Comparison of ENCODE assay signal across 11 cellular contexts in genomic region chr1:16164821-16165364, GRCh38. TPM values are rescaled to one million over a fixed set of nuclear protein-coding genes. Genes with fewer than 3 reads are reported as not detected.
A peak's percentile ranks its signal among the peaks of the same experiment; 100 is the strongest.
DNase-seq lines count a peak whose midpoint lies in the region; ATAC-seq and TF ChIP-seq lines count a peak whose summit lies in the region.
"Had no signal": no experiment of that assay in that cellular context is flagged by ENCODE, and none has a peak within 500 bp of the region (broad histone marks: within the 10 kb centered on the region; RNA-seq: fewer than 3 reads in every experiment).

No MANE protein-coding gene starts in this region.

- no peak overlapping the region for H3K9ac ChIP-seq in mammary epithelial cell (ENCODE audit: insufficient read depth, low read length)

- no peak overlapping the region for H3K4me3 ChIP-seq in mammary epithelial cell (replicated peaks in 1 of 3; ENCODE audit: insufficient read depth in 1 of 3, low read depth in 2 of 3, low read length in 3 of 3)

- peak overlapping the region; percentile 58 for H3K4me3 Mint-ChIP-seq in CD4-positive, alpha-beta T cell
- no peak overlapping the region for H3K4me3 Mint-ChIP-seq in mesothelial cell of epicardium
- H3K4me3 Mint-ChIP-seq in activated T-cell treated with anti-CD3 and anti-CD28 coated beads, Interleukin-2, amount 50 U/mL, for 72 hours, result no peak overlapping the region
- H3K4me3 Mint-ChIP-seq: activated T-cell treated with anti-CD3 and anti-CD28 coated beads, Interleukin-2, amount 50 U/mL, for 24 hours had no signal

- peaks cover 20% of the 10 kb centered on the region for H3K4me1 ChIP-seq in mammary epithelial cell (ENCODE audit: insufficient read depth, low read length)

- no peaks in the 10 kb centered on the region for H3K27me3 Mint-ChIP-seq in CD4-positive, alpha-beta T cell
- no peaks in the 10 kb centered on the region for H3K27me3 Mint-ChIP-seq in mesothelial cell of epicardium (ENCODE audit: low read depth)
- H3K27me3 Mint-ChIP-seq in activated T-cell treated with anti-CD3 and anti-CD28 coated beads, Interleukin-2, amount 50 U/mL, for 72 hours (ENCODE audit: low read depth), result peaks cover 10% of the 10 kb centered on the region
- H3K27me3 Mint-ChIP-seq: activated T-cell treated with anti-CD3 and anti-CD28 coated beads, Interleukin-2, amount 50 U/mL, for 24 hours had no signal

- no peaks in the 10 kb centered on the region for H3K36me3 ChIP-seq in mammary epithelial cell (ENCODE audit: insufficient read depth, low read length)
- H3K36me3 ChIP-seq: WERI-Rb-1 had no signal

- in situ Hi-C loops in mammary epithelial cell (cut with MboI; ENCODE audit: low sequenced_read_pairs in 2 of 2), result no loop called here

- H3K9me3 ChIP-seq in CD4-positive, alpha-beta T cell (ENCODE audit: control insufficient read depth, low read length), result no peaks in the 10 kb centered on the region
- H3K9me3 ChIP-seq in mammary epithelial cell (replicated peaks; ENCODE audit: insufficient read depth, low read length), result no peaks in the 10 kb centered on the region

- H3K36me3 Mint-ChIP-seq in CD4-positive, alpha-beta T cell (ENCODE audit: low read depth), result no peaks in the 10 kb centered on the region
- H3K36me3 Mint-ChIP-seq in mesothelial cell of epicardium, result no peaks in the 10 kb centered on the region
- no peaks in the 10 kb centered on the region for H3K36me3 Mint-ChIP-seq in activated T-cell treated with anti-CD3 and anti-CD28 coated beads, Interleukin-2, amount 50 U/mL, for 72 hours (ENCODE audit: insufficient read depth in 2 of 2)
- H3K36me3 Mint-ChIP-seq: naive thymus-derived CD8-positive, alpha-beta T cell had no signal

- 40% methylated on average over 12 of the region's 12 CpGs for WGBS in mammary epithelial cell (ENCODE audit: low coverage, missing lambda C conversion rate)

- no peak for DNase-seq in CD4-positive, alpha-beta T cell
- DNase-seq in M059J (ENCODE audit: low read depth) (peak; percentile 6), mammary epithelial cell (no peak), mesothelial cell of epicardium (ENCODE audit: low spot score in 2 of 2, unreplicated experiment in 2 of 2) (no peak)
- no peak for DNase-seq in activated T-cell treated with anti-CD3 and anti-CD28 coated beads, Interleukin-2, amount 50 U/mL, for 72 hours
- DNase-seq: activated T-cell treated with anti-CD3 and anti-CD28 coated beads, Interleukin-2, amount 50 U/mL, for 24 hours; naive thymus-derived CD8-positive, alpha-beta T cell had no signal

- H2AFZ ChIP-seq in mammary epithelial cell (ENCODE audit: low read depth, low read length), result no peak overlapping the region

- H4K20me1 ChIP-seq in mammary epithelial cell (ENCODE audit: insufficient read depth, low read length), result no peaks in the 10 kb centered on the region

- H3K4me2 ChIP-seq in mammary epithelial cell (ENCODE audit: insufficient read depth, low read depth, low read length), result no peak overlapping the region

- H3K79me2 ChIP-seq in mammary epithelial cell (ENCODE audit: insufficient read depth, low read length), result peaks cover 3% of the 10 kb centered on the region

- H3K4me1 Mint-ChIP-seq in CD4-positive, alpha-beta T cell (ENCODE audit: low read depth), result peaks cover 79% of the 10 kb centered on the region
- H3K4me1 Mint-ChIP-seq in mesothelial cell of epicardium, result peaks cover 48% of the 10 kb centered on the region
- peaks cover 74% of the 10 kb centered on the region for H3K4me1 Mint-ChIP-seq in activated T-cell treated with anti-CD3 and anti-CD28 coated beads, Interleukin-2, amount 50 U/mL, for 72 hours (ENCODE audit: low read depth)

- no peaks in the 10 kb centered on the region for H3K9me3 Mint-ChIP-seq in CD4-positive, alpha-beta T cell
- H3K9me3 Mint-ChIP-seq in mesothelial cell of epicardium, result no peaks in the 10 kb centered on the region
- H3K9me3 Mint-ChIP-seq in activated T-cell treated with anti-CD3 and anti-CD28 coated beads, Interleukin-2, amount 50 U/mL, for 72 hours, result no peaks in the 10 kb centered on the region
- H3K9me3 Mint-ChIP-seq: activated T-cell treated with anti-CD3 and anti-CD28 coated beads, Interleukin-2, amount 50 U/mL, for 24 hours; naive thymus-derived CD8-positive, alpha-beta T cell had no signal

- no peak for TF ChIP-seq POLR2A in GM18505 (IDR thresholded peaks at IDR 0.05; ENCODE audit: borderline replicate concordance, extremely low read depth, insufficient read depth, insufficient read length)

- no TSS peak for BruUV-seq in mammary epithelial cell (replicated peaks; lab: Mats Ljungman, UMichigan)

- CTCF ChIA-PET in CD4-positive, alpha-beta T cell (lab: Charles Lee), result no interaction called here
- CTCF ChIA-PET in mammary epithelial cell (lab: Charles Lee; ENCODE audit: low non-redundant PET), result no interaction called here

- H3K27ac Mint-ChIP-seq in CD4-positive, alpha-beta T cell, result peak overlapping the region; percentile 16
- peak overlapping the region; percentile 86 for H3K27ac Mint-ChIP-seq in mesothelial cell of epicardium
- no peak overlapping the region for H3K27ac Mint-ChIP-seq in activated T-cell treated with anti-CD3 and anti-CD28 coated beads, Interleukin-2, amount 50 U/mL, for 72 hours
- H3K27ac Mint-ChIP-seq: activated T-cell treated with anti-CD3 and anti-CD28 coated beads, Interleukin-2, amount 50 U/mL, for 24 hours had no signal

- intact Hi-C loops in CD4-positive, alpha-beta T cell (cut with DNase I, micrococcal nuclease), result no loop called here
- intact Hi-C loops in mammary epithelial cell (cut with micrococcal nuclease), result no loop called here

- POLR2A ChIA-PET in CD4-positive, alpha-beta T cell (lab: Charles Lee), result interaction anchor here (1.4 kb wide), 1 partner anchor 9 kb away, joined by 4 read pairs; the partner anchor contains the start of gene EPHA2

- no peaks in the 10 kb centered on the region for H3K27me3 ChIP-seq in CD4-positive, alpha-beta T cell (ENCODE audit: control insufficient read depth, insufficient read depth, low read length)
- H3K27me3 ChIP-seq in mammary epithelial cell (ENCODE audit: insufficient read depth, low read length), result no peaks in the 10 kb centered on the region

- no peak for ATAC-seq in CD4-positive, alpha-beta T cell (ENCODE audit: poor library complexity)
- no peak for ATAC-seq in HG02981 (IDR thresholded peaks at IDR 0.05; ENCODE audit: unreplicated experiment)
- no peak for ATAC-seq in GM19351 (IDR thresholded peaks at IDR 0.05; ENCODE audit: unreplicated experiment)
- no peak for ATAC-seq in activated T-cell treated with anti-CD3 and anti-CD28 coated beads, Interleukin-2, amount 50 U/mL, for 72 hours (replicated peaks in 1 of 2)
- ATAC-seq in GM18505 (IDR thresholded peaks at IDR 0.05; ENCODE audit: unreplicated experiment), result no peak
- ATAC-seq: naive thymus-derived CD8-positive, alpha-beta T cell had no signal

- dilution Hi-C loops in mammary epithelial cell (cut with HindIII; ENCODE audit: low sequenced_read_pairs), result no loop called here

- H3K27ac ChIP-seq in CD4-positive, alpha-beta T cell (ENCODE audit: low read depth, low read length), result no peak overlapping the region
- H3K27ac ChIP-seq in mammary epithelial cell (ENCODE audit: insufficient read depth, low read depth, low read length), result peak overlapping the region; percentile 45

- no peak for TF ChIP-seq CTCF in CD4-positive, alpha-beta T cell (IDR thresholded peaks at IDR 0.05)
- TF ChIP-seq CTCF in mammary epithelial cell (conservative IDR thresholded peaks at IDR 0.05 in 1 of 2, IDR thresholded peaks at IDR 0.05 in 1 of 2; ENCODE audit: extremely low read depth in 1 of 2, insufficient read depth in 1 of 2, low read depth in 1 of 2, low read length in 2 of 2) (no peak), mesothelial cell of epicardium (IDR thresholded peaks at IDR 0.05; ENCODE audit: unreplicated experiment) (no peak)

RNA-seq across cellular contexts. Expression of gene EPHA2, which starts 9.0 kb away (rescaled TPM):
- under 1 TPM in 1 of 2 experiments, not detected in 1; 0.22 TPM for total RNA-seq in CD4-positive, alpha-beta T cell
- 136 and 212 TPM in 2 replicates for total RNA-seq in M059J (2014; rRNA removed; shearing (Covaris generic))
- total RNA-seq in mammary epithelial cell (100 to 1,000 TPM in 1 of 2 donors, 10 to 100 TPM in 1; 77.3 to 181 TPM), mesothelial cell of epicardium (71.8 to 76.3 TPM (median 75.0 TPM) in 3 replicates)
- polyA plus RNA-seq in mammary epithelial cell, result 91.7 TPM
- polyA minus RNA-seq in mammary epithelial cell, result 181 TPM
- under 1 TPM in 1 of 2 donors, not detected in 1; 0.43 TPM for total RNA-seq in activated T-cell treated with anti-CD3 and anti-CD28 coated beads, Interleukin-2, amount 50 U/mL, for 72 hours
- total RNA-seq: naive thymus-derived CD8-positive, alpha-beta T cell had no signal
- polyA plus RNA-seq: naive thymus-derived CD8-positive, alpha-beta T cell had no signal

RNA-seq across cellular contexts. Expression of gene ARHGEF19, which starts 47.6 kb away (rescaled TPM):
- total RNA-seq in CD4-positive, alpha-beta T cell, result 1 to 10 TPM; 3.8 to 5.8 TPM
- 2.8 and 3.2 TPM in 2 replicates for total RNA-seq in M059J (2014; rRNA removed; shearing (Covaris generic))
- 1 to 10 TPM; 3.0 to 3.5 TPM for total RNA-seq in mammary epithelial cell
- 4.0 TPM for polyA plus RNA-seq in mammary epithelial cell
- polyA minus RNA-seq in mammary epithelial cell, result 2.0 TPM
- 85.3 to 88.3 TPM (median 86.6 TPM) in 3 replicates for total RNA-seq in mesothelial cell of epicardium
- 1 to 10 TPM; 7.0 to 9.9 TPM for total RNA-seq in activated T-cell treated with anti-CD3 and anti-CD28 coated beads, Interleukin-2, amount 50 U/mL, for 72 hours

Comparison
In these comparisons a context has a peak if more than half of its experiments do, and no peak if none do; other contexts are left out.
1. RNA of gene EPHA2, which starts 9.0 kb away (total RNA-seq): 136 to 212 TPM in M059J, 77.3 to 181 TPM in mammary epithelial cell and 71.8 to 76.3 TPM in mesothelial cell of epicardium; 0.43 TPM in activated T-cell treated with anti-CD3 and anti-CD28 coated beads, Interleukin-2, amount 50 U/mL, for 72 hours and 0.22 TPM in CD4-positive, alpha-beta T cell; every median in the first group is over 10 times any median in the second.